In genomic region chr2:55617160-55618024, GRCh38 we compare ENCODE assay signal across 9 cellular contexts. TPM values are rescaled to one million over a fixed set of nuclear protein-coding genes. Genes with fewer than 3 reads are reported as not detected.
DNase-seq lines count a peak whose midpoint lies in the region; ATAC-seq and TF ChIP-seq lines count a peak whose summit lies in the region.
"Had no signal": no experiment of that assay in that cellular context is flagged by ENCODE, and none has a peak within 500 bp of the region (broad histone marks: within the 10 kb centered on the region; RNA-seq: fewer than 3 reads in every experiment).

PPP4R3B (minus strand) TSS chr2:55617622; CDS start chr2:55617285, 337 bp downstream.

- H3K36me3 Mint-ChIP-seq in WTC11 = peaks cover 22% of the 10 kb centered on the region

- ATAC-seq in GM18909 (IDR thresholded peaks at IDR 0.05; ENCODE audit: poor library complexity, unreplicated experiment) (peak; percentile 87), HG03175 (IDR thresholded peaks at IDR 0.05; ENCODE audit: unreplicated experiment) (peak; percentile 83), WTC11 (peak; percentile 90)

- peaks cover 21% of the 10 kb centered on the region for H3K4me1 Mint-ChIP-seq in WTC11

- no peaks in the 10 kb centered on the region for H3K27me3 Mint-ChIP-seq in WTC11 (ENCODE audit: low read depth)
- H3K27me3 Mint-ChIP-seq: dendritic cell treated with granulocyte-macrophage colony-stimulating factor and Interleukin-4, amounts not matched to agents 40 ng/mL and 50 ng/mL, for 4 days had no signal

- no peak within 1 kb of the TSS for H3K4me3 Mint-ChIP-seq in WTC11
- H3K4me3 Mint-ChIP-seq: dendritic cell treated with granulocyte-macrophage colony-stimulating factor and Interleukin-4, amounts not matched to agents 40 ng/mL and 50 ng/mL, for 4 days had no signal

- POLR2A ChIA-PET in WTC11 (lab: Charles Lee) = interaction anchor here (1.0 kb wide), 2 partner anchors 98 to 198 kb away, joined by 3 to 4 read pairs; partner anchors contain the start of genes CCDC88A and CFAP36

- DNase-seq in AG09309 (ENCODE audit: low read depth) = peak; percentile 99
- peak; percentile 98 for DNase-seq in NCI-H2227 treated with DMSO at 0.1 percent for 48 hours (lab: John Stamatoyannopoulos, UW)
- peak; percentile 99 for DNase-seq in WTC11 (ENCODE audit: low spot score)
- peak; percentile 100 for DNase-seq in central memory CD4-positive, alpha-beta T cell
- peak; percentile 100 for DNase-seq in iris pigment epithelial cell (ENCODE audit: low read depth)
- DNase-seq in stimulated activated CD4-positive, alpha-beta T cell treated with anti-CD3 and anti-CD28 coated beads, Interleukin-12 subunit alpha, Interleukin-12 subunit beta, amount 100 ng/mL, for 24 hours (ENCODE audit: low read depth in 2 of 2) = peak; percentile 95 to 98

- H3K9me3 Mint-ChIP-seq in WTC11 = no peaks in the 10 kb centered on the region
- H3K9me3 Mint-ChIP-seq: dendritic cell treated with granulocyte-macrophage colony-stimulating factor and Interleukin-4, amounts not matched to agents 40 ng/mL and 50 ng/mL, for 4 days had no signal

- TF ChIP-seq CTCF in AG09309 (IDR thresholded peaks at IDR 0.05; ENCODE audit: control insufficient read depth, insufficient read depth, low read depth, low read length, missing control alignments) (peak; percentile 58), WTC11 (IDR thresholded peaks at IDR 0.05) (no peak; the same call in 1 of the 2 replicates)

- CTCF ChIA-PET in WTC11 (lab: Charles Lee) = interaction anchor here (0.7 to 1.0 kb wide), 2 partner anchors 44 to 98 kb away, joined by 3 to 4 read pairs; partner anchors contain the start of gene CFAP36

- no peak within 1 kb of the TSS for H3K27ac Mint-ChIP-seq in WTC11
- H3K27ac Mint-ChIP-seq: dendritic cell treated with granulocyte-macrophage colony-stimulating factor and Interleukin-4, amounts not matched to agents 40 ng/mL and 50 ng/mL, for 4 days had no signal

- H3K4me3 ChIP-seq in AG09309 (ENCODE audit: control insufficient read depth, low read depth, low read length) = peak within 1 kb of the TSS; percentile 82

TF ChIP-seq in WTC11, 78 proteins besides CTCF, POLR2A, EP300 and RAD21 (continues in another document):
- TF ChIP-seq ATF1 (CRISPR knock-in tag; IDR thresholded peaks at IDR 0.05) = no peak
- 0 out of 2 replicates have a peak, but pooled peaks have one; percentile 63 for TF ChIP-seq IRF1 (CRISPR knock-in tag; IDR thresholded peaks at IDR 0.05)
- TF ChIP-seq TCF7 (CRISPR knock-in tag; IDR thresholded peaks at IDR 0.05; ENCODE audit: low read depth) = no peak
- TF ChIP-seq ZNF423 (CRISPR knock-in tag; IDR thresholded peaks at IDR 0.05) = no peak
- TF ChIP-seq NR1H2 (CRISPR knock-in tag; IDR thresholded peaks at IDR 0.05) = 0 out of 2 replicates have a peak, but pooled peaks have one; percentile 45
- TF ChIP-seq FOXP4 (CRISPR knock-in tag; IDR thresholded peaks at IDR 0.05) = peak; percentile 50
- peak; percentile 95 for TF ChIP-seq MAX (CRISPR knock-in tag; IDR thresholded peaks at IDR 0.05)
- TF ChIP-seq ZNF219 (CRISPR knock-in tag; IDR thresholded peaks at IDR 0.05; ENCODE audit: borderline replicate concordance) = peak; percentile 71; the same call in 1 of the 2 replicates
- peak; percentile 95 for TF ChIP-seq FOXK1 (CRISPR knock-in tag; IDR thresholded peaks at IDR 0.05)
- no peak for TF ChIP-seq NR2C2 (CRISPR knock-in tag; IDR thresholded peaks at IDR 0.05)
- no peak for TF ChIP-seq NFATC4 (CRISPR knock-in tag; IDR thresholded peaks at IDR 0.05)
- TF ChIP-seq MLX (CRISPR knock-in tag; IDR thresholded peaks at IDR 0.05) = no peak
- no peak for TF ChIP-seq E2F4 (CRISPR knock-in tag; IDR thresholded peaks at IDR 0.05; ENCODE audit: borderline replicate concordance, low read depth)
- no peak for TF ChIP-seq ZNF317 (CRISPR knock-in tag; IDR thresholded peaks at IDR 0.05; ENCODE audit: borderline replicate concordance, low read depth)
- TF ChIP-seq AFF4 (CRISPR knock-in tag; IDR thresholded peaks at IDR 0.05; ENCODE audit: borderline replicate concordance) = no peak; the same call in 1 of the 2 replicates
- TF ChIP-seq ZNF138 (CRISPR knock-in tag; conservative IDR thresholded peaks at IDR 0.05) = no peak
- no peak for TF ChIP-seq NR3C1 (CRISPR knock-in tag; conservative IDR thresholded peaks at IDR 0.05; ENCODE audit: low read depth)
- TF ChIP-seq TP53 (CRISPR knock-in tag; IDR thresholded peaks at IDR 0.05) = no peak; the same call in 1 of the 2 replicates
- peak; percentile 76; the same call in 1 of the 2 replicates for TF ChIP-seq ESRRA (CRISPR knock-in tag; IDR thresholded peaks at IDR 0.05; ENCODE audit: borderline replicate concordance)
- 0 out of 2 replicates have a peak, but pooled peaks have one; percentile 24 for TF ChIP-seq MYBL2 (CRISPR knock-in tag; IDR thresholded peaks at IDR 0.05)
- no peak for TF ChIP-seq ZBTB21 (CRISPR knock-in tag; IDR thresholded peaks at IDR 0.05; ENCODE audit: borderline replicate concordance)

RNA-seq across cellular contexts. Expression of gene PPP4R3B, which starts in this region (rescaled TPM):
- total RNA-seq in WTC11 (2021) = 38.2 to 41.4 TPM (median 39.0 TPM) in 3 replicates

Comparison
In these comparisons a context has a peak if more than half of its experiments do, and no peak if none do; other contexts are left out.
1. Peak in every context shown above with its lines: DNase-seq, ATAC-seq and H3K4me3 ChIP-seq.